In genomic region chr11:64276653-64277431, GRCh38 we compare ENCODE assay signal across 18 cellular contexts. TPM values are rescaled to one million over a fixed set of nuclear protein-coding genes. Genes with fewer than 3 reads are reported as not detected.
DNase-seq lines count a peak whose midpoint lies in the region; ATAC-seq, FAIRE-seq and TF ChIP-seq lines count a peak whose summit lies in the region.
"Had no signal": no experiment of that assay in that cellular context is flagged by ENCODE, and none has a peak within 500 bp of the region (broad histone marks: within the 10 kb centered on the region; RNA-seq: fewer than 3 reads in every experiment).

No MANE protein-coding gene starts in this region.

- TF ChIP-seq CTCF in astrocyte (IDR thresholded peaks at IDR 0.05; ENCODE audit: insufficient read depth, low read depth, low read length) (no peak), lower lobe of right lung (IDR thresholded peaks at IDR 0.05) (no peak), SK-N-SH (IDR thresholded peaks at IDR 0.05) (no peak)

- H3K9ac ChIP-seq in astrocyte (ENCODE audit: low read length) (peak overlapping the region; percentile 14), SK-N-SH (no peak overlapping the region)

- peak overlapping the region; percentile 56 for H3K27ac ChIP-seq in astrocyte (ENCODE audit: low read depth, low read length)
- no peak overlapping the region for H3K27ac ChIP-seq in lower lobe of right lung
- H3K27ac ChIP-seq in SK-N-SH (ENCODE audit: low read depth in 2 of 2, low read length in 1 of 2), result no peak overlapping the region
- H3K27ac ChIP-seq: 22Rv1, right atrium auricular region, SK-N-MC had no signal

- WGBS in SK-N-SH (ENCODE audit: low lambda C conversion rate), result 86% methylated on average over 14 of the region's 17 CpGs

- H3K36me3 ChIP-seq in astrocyte (ENCODE audit: insufficient read depth, low read length), result no peaks in the 10 kb centered on the region
- peaks cover 51% of the 10 kb centered on the region for H3K36me3 ChIP-seq in lower lobe of right lung
- peaks cover 3 to 22% of the 10 kb centered on the region in 2 experiments for H3K36me3 ChIP-seq in SK-N-SH (replicated peaks in 1 of 2; ENCODE audit: control insufficient read depth in 1 of 2, insufficient read depth in 2 of 2, low read length in 1 of 2)

- ATAC-seq in lower lobe of right lung, result peak; percentile 22 to 33

- H3K9me3 Mint-ChIP-seq in activated CD4-positive, alpha-beta T cell treated with anti-CD3 and anti-CD28 coated beads, Interleukin-2, amount 10 ng/mL, durations not matched to agents 7 days and 5 days, result no peaks in the 10 kb centered on the region
- H3K9me3 Mint-ChIP-seq in astrocyte (ENCODE audit: unreplicated experiment), result no peaks in the 10 kb centered on the region

- H3K4me1 Mint-ChIP-seq in activated CD4-positive, alpha-beta T cell treated with anti-CD3 and anti-CD28 coated beads, Interleukin-2, amount 10 ng/mL, durations not matched to agents 7 days and 5 days, result peaks cover 12% of the 10 kb centered on the region
- peaks cover 2% of the 10 kb centered on the region for H3K4me1 Mint-ChIP-seq in astrocyte (ENCODE audit: low read depth, unreplicated experiment)

- H3K4me3 Mint-ChIP-seq in activated CD4-positive, alpha-beta T cell treated with anti-CD3 and anti-CD28 coated beads, Interleukin-2, amount 10 ng/mL, durations not matched to agents 7 days and 5 days, result no peak overlapping the region
- H3K4me3 Mint-ChIP-seq in astrocyte (ENCODE audit: unreplicated experiment), result no peak overlapping the region

- peaks cover 4% of the 10 kb centered on the region for H3K79me2 ChIP-seq in astrocyte (ENCODE audit: insufficient read depth, low read length)
- peaks cover 17% of the 10 kb centered on the region for H3K79me2 ChIP-seq in SK-N-SH (ENCODE audit: insufficient read depth)

- H3K4me3 ChIP-seq in astrocyte (ENCODE audit: insufficient read depth, low read depth, low read length) (no peak overlapping the region), lower lobe of right lung (no peak overlapping the region), SK-N-SH (ENCODE audit: low read depth in 2 of 2, low read length in 1 of 2) (no peak overlapping the region)
- H3K4me3 ChIP-seq: right atrium auricular region, SK-N-MC had no signal

- DNase-seq in activated CD4-positive, alpha-beta T cell treated with anti-CD3 and anti-CD28 coated beads, Interleukin-2, amount 10 ng/mL, durations not matched to agents 7 days and 5 days, result no peak
- DNase-seq in activated CD4-positive, alpha-beta T cell treated with anti-CD3 and anti-CD28 coated beads for 4 hours, result no peak
- peak; percentile 30 for DNase-seq in astrocyte (ENCODE audit: low read depth)
- peak; percentile 53 for DNase-seq in lower lobe of right lung
- no peak for DNase-seq in SK-N-SH
- DNase-seq in NCI-H128 (lab: John Stamatoyannopoulos, UW; ENCODE audit: unreplicated experiment), result no peak
- no peak for DNase-seq in RPMI8226
- no peak for DNase-seq in NCI-H2171 treated with DMSO at 0.1 percent for 48 hours (lab: John Stamatoyannopoulos, UW)
- DNase-seq: KG1, NCI-H187, NCI-H774 had no signal

- H3F3A ChIP-seq in SK-N-SH (replicated peaks; ENCODE audit: insufficient read depth), result peaks cover 10% of the 10 kb centered on the region

- H4K20me1 ChIP-seq in astrocyte (ENCODE audit: insufficient read depth, low read length) (no peaks in the 10 kb centered on the region), SK-N-SH (ENCODE audit: insufficient read depth) (no peaks in the 10 kb centered on the region)

- H3K4me1 ChIP-seq in astrocyte (ENCODE audit: insufficient read depth, low read length) (peaks cover 8% of the 10 kb centered on the region), lower lobe of right lung (peaks cover 10% of the 10 kb centered on the region), SK-N-SH (ENCODE audit: control insufficient read depth in 1 of 2, insufficient read depth in 2 of 2, low read depth in 1 of 2, low read length in 1 of 2) (peaks cover 0 to 8% of the 10 kb centered on the region in 2 experiments; a peak in 1 of 4 replicates)

- CTCF ChIA-PET in activated CD4-positive, alpha-beta T cell treated with anti-CD3 and anti-CD28 coated beads, Interleukin-2, amount 10 ng/mL, durations not matched to agents 7 days and 5 days (lab: Charles Lee), result interaction anchor here (1.0 to 1.5 kb wide), 8 partner anchors 8 to 56 kb away, joined by 3 to 4 read pairs (median 3); no protein-coding TSS in a partner anchor
- CTCF ChIA-PET in SK-N-SH (lab: Yijun Ruan, JAX), result interaction anchor here (0.7 to 7.6 kb wide), 4 partner anchors 14 to 78 kb away, joined by 3 to 139 read pairs (median 6); partner anchors contain the start of genes CATSPERZ, ESRRA, KCNK4 and PRDX5

- H3K9me3 ChIP-seq in astrocyte (ENCODE audit: insufficient read depth, low read depth, low read length) (no peaks in the 10 kb centered on the region), lower lobe of right lung (no peaks in the 10 kb centered on the region), SK-N-SH (no peaks in the 10 kb centered on the region)
- H3K9me3 ChIP-seq: right atrium auricular region had no signal

- H3K36me3 Mint-ChIP-seq in activated CD4-positive, alpha-beta T cell treated with anti-CD3 and anti-CD28 coated beads, Interleukin-2, amount 10 ng/mL, durations not matched to agents 7 days and 5 days (ENCODE audit: low read depth), result peaks cover 19% of the 10 kb centered on the region
- peaks cover 11% of the 10 kb centered on the region for H3K36me3 Mint-ChIP-seq in astrocyte (ENCODE audit: low read depth, unreplicated experiment)

- POLR2A ChIA-PET in activated CD4-positive, alpha-beta T cell treated with anti-CD3 and anti-CD28 coated beads, Interleukin-2, amount 10 ng/mL, durations not matched to agents 7 days and 5 days (lab: Charles Lee), result no interaction called here
- POLR2A ChIA-PET in SK-N-SH (lab: Yijun Ruan, JAX), result interaction anchor here (0.6 to 1.1 kb wide), 2 partner anchors 8 to 12 kb away, joined by 3 to 4 read pairs; no protein-coding TSS in a partner anchor

- H2AFZ ChIP-seq in astrocyte (ENCODE audit: low read depth, low read length) (no peak overlapping the region), SK-N-SH (ENCODE audit: low read depth) (no peak overlapping the region)

- H3K27ac Mint-ChIP-seq in activated CD4-positive, alpha-beta T cell treated with anti-CD3 and anti-CD28 coated beads, Interleukin-2, amount 10 ng/mL, durations not matched to agents 7 days and 5 days, result peak overlapping the region; percentile 13
- peak overlapping the region; percentile 53 for H3K27ac Mint-ChIP-seq in astrocyte (ENCODE audit: unreplicated experiment)

- TF ChIP-seq EP300 in SK-N-SH (IDR thresholded peaks at IDR 0.05; ENCODE audit: borderline replicate concordance in 1 of 2, low read depth in 1 of 2, low read length in 1 of 2), result no peak

- H3K4me2 ChIP-seq in astrocyte (ENCODE audit: low read length) (peak overlapping the region; percentile 36), SK-N-SH (no peak overlapping the region)

- TF ChIP-seq RAD21 in SK-N-SH (IDR thresholded peaks at IDR 0.05; ENCODE audit: low read length), result no peak

- no peaks in the 10 kb centered on the region for H3K27me3 Mint-ChIP-seq in activated CD4-positive, alpha-beta T cell treated with anti-CD3 and anti-CD28 coated beads, Interleukin-2, amount 10 ng/mL, durations not matched to agents 7 days and 5 days
- no peaks in the 10 kb centered on the region for H3K27me3 Mint-ChIP-seq in astrocyte (ENCODE audit: low read depth, unreplicated experiment)

- intact Hi-C loops in lower lobe of right lung (cut with DNase I), result no loop called here

- H3K9me2 ChIP-seq in SK-N-SH, result no peaks in the 10 kb centered on the region

- FAIRE-seq in astrocyte (lab: Jason Lieb, UNC), result no peak
- FAIRE-seq: frontal cortex, islet of Langerhans had no signal

- no peaks in the 10 kb centered on the region for H3K27me3 ChIP-seq in astrocyte (ENCODE audit: insufficient read depth, low read length)
- no peaks in the 10 kb centered on the region for H3K27me3 ChIP-seq in lower lobe of right lung (ENCODE audit: low read depth)
- no peaks in the 10 kb centered on the region for H3K27me3 ChIP-seq in SK-N-SH (ENCODE audit: insufficient read depth)
- H3K27me3 ChIP-seq: right atrium auricular region had no signal

TF ChIP-seq in SK-N-SH, 30 proteins besides CTCF, POLR2A, EP300 and RAD21 (continues in another document):
- TF ChIP-seq TCF12 (IDR thresholded peaks at IDR 0.05) (no peak), FOXM1 (IDR thresholded peaks at IDR 0.05; ENCODE audit: low read depth) (no peak)

RNA-seq across cellular contexts. Expression of gene BAD, which starts 7.6 kb away (rescaled TPM):
- 10 to 100 TPM; 32.0 to 34.2 TPM for total RNA-seq in activated CD4-positive, alpha-beta T cell treated with anti-CD3 and anti-CD28 coated beads, Interleukin-2, amount 10 ng/mL, durations not matched to agents 7 days and 5 days
- total RNA-seq in astrocyte (43.6 and 46.6 TPM in 2 replicates), lower lobe of right lung (51.6 TPM)
- polyA plus RNA-seq in SK-N-SH (2012; rRNA removed), result 75.6 and 80.9 TPM in 2 replicates
- 48.5 and 72.0 TPM in 2 replicates for polyA plus RNA-seq in SK-N-SH (2012; cell fraction: cytosol; rRNA removed)
- 36.9 and 63.9 TPM in 2 replicates for polyA plus RNA-seq in SK-N-SH (2012; cell fraction: nucleus; rRNA removed)

RNA-seq across cellular contexts. Expression of gene GPR137, which starts 8.8 kb away (rescaled TPM):
- total RNA-seq in activated CD4-positive, alpha-beta T cell treated with anti-CD3 and anti-CD28 coated beads, Interleukin-2, amount 10 ng/mL, durations not matched to agents 7 days and 5 days, result 10 to 100 TPM; 24.6 to 32.2 TPM
- 46.8 and 48.5 TPM in 2 replicates for total RNA-seq in astrocyte
- total RNA-seq in lower lobe of right lung, result 37.7 TPM
- 29.9 and 32.9 TPM in 2 replicates for polyA plus RNA-seq in SK-N-SH (2012; rRNA removed)
- 14.3 and 21.2 TPM in 2 replicates for polyA plus RNA-seq in SK-N-SH (2012; cell fraction: cytosol; rRNA removed)
- polyA plus RNA-seq in SK-N-SH (2012; cell fraction: nucleus; rRNA removed), result 84.7 and 89.1 TPM in 2 replicates

RNA-seq across cellular contexts. Expression of gene KCNK4, which starts 14.3 kb away (rescaled TPM):
- not detected for total RNA-seq in activated CD4-positive, alpha-beta T cell treated with anti-CD3 and anti-CD28 coated beads, Interleukin-2, amount 10 ng/mL, durations not matched to agents 7 days and 5 days
- 0.52 TPM in 1 of 2 replicates, not detected in the other for total RNA-seq in astrocyte
- not detected for total RNA-seq in lower lobe of right lung
- 0.13 and 0.16 TPM in 2 replicates for polyA plus RNA-seq in SK-N-SH (2012; rRNA removed)
- 0.24 TPM in 1 of 2 replicates, not detected in the other for polyA plus RNA-seq in SK-N-SH (2012; cell fraction: cytosol; rRNA removed)
- 0.93 and 1.1 TPM in 2 replicates for polyA plus RNA-seq in SK-N-SH (2012; cell fraction: nucleus; rRNA removed)
- total RNA-seq: dermis microvascular lymphatic vessel endothelial cell, myocyte, right atrium auricular region had no signal

RNA-seq across cellular contexts. Expression of gene CATSPERZ, which starts 23.3 kb away (rescaled TPM):
- total RNA-seq in activated CD4-positive, alpha-beta T cell treated with anti-CD3 and anti-CD28 coated beads, Interleukin-2, amount 10 ng/mL, durations not matched to agents 7 days and 5 days, result not detected
- total RNA-seq in astrocyte (not detected in 2 replicates), lower lobe of right lung (not detected)
- 0.54 and 0.67 TPM in 2 replicates for polyA plus RNA-seq in SK-N-SH (2012; rRNA removed)
- 0.26 and 0.49 TPM in 2 replicates for polyA plus RNA-seq in SK-N-SH (2012; cell fraction: cytosol; rRNA removed)
- polyA plus RNA-seq in SK-N-SH (2012; cell fraction: nucleus; rRNA removed), result 2.4 and 5.9 TPM in 2 replicates
- total RNA-seq: dermis microvascular lymphatic vessel endothelial cell, myocyte, right atrium auricular region had no signal

RNA-seq across cellular contexts. Expression of gene PLCB3, which starts 25.5 kb away (rescaled TPM):
- 10 to 100 TPM; 11.6 to 12.4 TPM for total RNA-seq in activated CD4-positive, alpha-beta T cell treated with anti-CD3 and anti-CD28 coated beads, Interleukin-2, amount 10 ng/mL, durations not matched to agents 7 days and 5 days
- total RNA-seq in astrocyte (48.7 and 50.9 TPM in 2 replicates), lower lobe of right lung (31.8 TPM)
- polyA plus RNA-seq in SK-N-SH (2012; rRNA removed), result 26.8 and 30.4 TPM in 2 replicates
- polyA plus RNA-seq in SK-N-SH (2012; cell fraction: cytosol; rRNA removed), result 13.3 and 18.8 TPM in 2 replicates
- 75.4 and 83.0 TPM in 2 replicates for polyA plus RNA-seq in SK-N-SH (2012; cell fraction: nucleus; rRNA removed)

Comparison
In these comparisons a context has a peak if more than half of its experiments do, and no peak if none do; other contexts are left out.
1. DNase-seq: peak in astrocyte (single experiment) and lower lobe of right lung (single experiment); none in activated CD4-positive, alpha-beta T cell treated with anti-CD3 and anti-CD28 coated beads, Interleukin-2, amount 10 ng/mL, durations not matched to agents 7 days and 5 days (single experiment), activated CD4-positive, alpha-beta T cell treated with anti-CD3 and anti-CD28 coated beads for 4 hours (0 of 2), SK-N-SH (single experiment), NCI-H128 (single experiment), RPMI8226 (single experiment) and NCI-H2171 treated with DMSO at 0.1 percent for 48 hours (single experiment).